In the genomic region with DNA sequence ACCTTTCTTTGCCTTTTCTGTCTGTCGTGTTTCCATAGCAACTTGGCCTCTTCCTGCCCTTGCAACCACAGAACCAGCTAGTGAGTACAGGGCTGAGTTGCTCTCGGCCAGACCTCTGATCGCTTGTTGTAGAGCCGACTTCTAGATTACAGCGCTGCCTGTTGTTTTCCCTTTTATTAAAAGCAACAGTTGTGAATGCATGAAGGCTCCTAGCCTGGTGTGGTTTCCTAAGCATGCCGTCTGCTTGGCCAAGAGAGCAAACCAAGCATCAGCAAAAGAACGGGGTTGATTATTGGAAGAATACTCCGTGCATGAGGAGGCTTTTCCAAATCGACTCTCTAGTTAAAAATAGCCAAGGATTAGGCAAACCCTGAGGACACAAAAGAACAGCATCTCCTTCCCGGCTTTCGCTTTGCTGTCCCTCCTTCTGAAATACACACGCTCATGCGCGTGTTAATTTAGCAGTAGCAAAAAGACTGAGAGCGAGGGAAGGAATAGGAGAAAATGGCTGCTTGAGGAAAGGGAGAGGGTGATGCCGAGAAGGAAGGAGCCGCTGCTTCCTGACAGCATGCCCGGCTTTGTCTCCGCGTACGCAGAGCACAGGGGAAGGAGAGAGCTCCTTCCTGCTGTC, we compare ENCODE assay signal across 8 cellular contexts.
DNase-seq lines count a peak whose midpoint lies in the region; TF ChIP-seq lines count a peak whose summit lies in the region.

No MANE protein-coding gene starts in this region.

- POLR2A ChIA-PET in CD8-positive, alpha-beta memory T cell (lab: Charles Lee) = no interaction called here

- H3K4me1 Mint-ChIP-seq in CD8-positive, alpha-beta memory T cell = peaks cover 7 to 15% (median 13%) of the 10 kb centered on the region in 3 donors
- peaks cover 14% of the 10 kb centered on the region for H3K4me1 Mint-ChIP-seq in T-helper 2 cell treated with Interferon-gamma antibody and Interleukin-4, amounts not matched to agents 5 μg/mL and 100 μg/mL, for 36 hours (ENCODE audit: low read depth)
- H3K4me1 Mint-ChIP-seq in progenitor cell of endocrine pancreas (ENCODE audit: low read depth) (peaks cover 1% of the 10 kb centered on the region), chondrocyte (ENCODE audit: low read depth) (no peaks in the 10 kb centered on the region)

- no peaks in the 10 kb centered on the region for H3K36me3 ChIP-seq in CD8-positive, alpha-beta memory T cell (ENCODE audit: insufficient read depth, low read length)

- no peak for DNase-seq in CD8-positive, alpha-beta memory T cell
- DNase-seq in T-helper 2 cell treated with Interferon-gamma antibody and Interleukin-4, amounts not matched to agents 5 μg/mL and 100 μg/mL, for 36 hours (ENCODE audit: low spot score) = peak; percentile 44
- DNase-seq in fibroblast of the aortic adventitia (ENCODE audit: low read depth) = peak; percentile 57
- no peak for DNase-seq in progenitor cell of endocrine pancreas (ENCODE audit: low spot score, unreplicated experiment)
- no peak for DNase-seq in NCI-H1417 treated with DMSO at 0.1 percent for 48 hours (lab: John Stamatoyannopoulos, UW)
- no peak for DNase-seq in NCI-H1105 treated with DMSO at 0.1 percent for 48 hours (lab: John Stamatoyannopoulos, UW)
- DNase-seq in chondrocyte (ENCODE audit: low spot score) = no peak
- DNase-seq in stimulated activated CD4-positive, alpha-beta T cell treated with anti-CD3 and anti-CD28 coated beads, Interleukin-4, amount 100 ng/mL, for 1 hour = no peak

- no peaks in the 10 kb centered on the region for H3K9me3 ChIP-seq in CD8-positive, alpha-beta memory T cell (ENCODE audit: low read length)

- H3K27me3 Mint-ChIP-seq in CD8-positive, alpha-beta memory T cell = peaks cover 6 to 54% of the 10 kb centered on the region in 2 donors
- peaks cover 48% of the 10 kb centered on the region for H3K27me3 Mint-ChIP-seq in T-helper 2 cell treated with Interferon-gamma antibody and Interleukin-4, amounts not matched to agents 5 μg/mL and 100 μg/mL, for 36 hours (ENCODE audit: low read depth)
- H3K27me3 Mint-ChIP-seq in progenitor cell of endocrine pancreas (peaks cover 35% of the 10 kb centered on the region), chondrocyte (ENCODE audit: low read depth) (no peaks in the 10 kb centered on the region)

- H3K9me3 Mint-ChIP-seq in CD8-positive, alpha-beta memory T cell = no peaks in the 10 kb centered on the region
- H3K9me3 Mint-ChIP-seq in T-helper 2 cell treated with Interferon-gamma antibody and Interleukin-4, amounts not matched to agents 5 μg/mL and 100 μg/mL, for 36 hours = no peaks in the 10 kb centered on the region
- H3K9me3 Mint-ChIP-seq in progenitor cell of endocrine pancreas (ENCODE audit: low read depth) (no peaks in the 10 kb centered on the region), chondrocyte (ENCODE audit: low read depth) (no peaks in the 10 kb centered on the region)

- no peak overlapping the region for H3K27ac ChIP-seq in CD8-positive, alpha-beta memory T cell (ENCODE audit: low read depth, low read length)

- CTCF ChIA-PET in CD8-positive, alpha-beta memory T cell (lab: Charles Lee) = no interaction called here

- H3K36me3 Mint-ChIP-seq in CD8-positive, alpha-beta memory T cell = peaks cover 0 to 5% (median 0%) of the 10 kb centered on the region in 3 donors
- no peaks in the 10 kb centered on the region for H3K36me3 Mint-ChIP-seq in T-helper 2 cell treated with Interferon-gamma antibody and Interleukin-4, amounts not matched to agents 5 μg/mL and 100 μg/mL, for 36 hours (ENCODE audit: low read depth)
- H3K36me3 Mint-ChIP-seq in progenitor cell of endocrine pancreas (ENCODE audit: insufficient read depth) = no peaks in the 10 kb centered on the region
- no peaks in the 10 kb centered on the region for H3K36me3 Mint-ChIP-seq in chondrocyte (ENCODE audit: low read depth)

- no peak overlapping the region for H3K4me3 ChIP-seq in CD8-positive, alpha-beta memory T cell (ENCODE audit: low read length)
- H3K4me3 ChIP-seq in fibroblast of the aortic adventitia (ENCODE audit: low read depth, low read length) = peak overlapping the region; percentile 58

- TF ChIP-seq CTCF in fibroblast of the aortic adventitia (IDR thresholded peaks at IDR 0.05; ENCODE audit: insufficient read depth, low read length) (no peak), progenitor cell of endocrine pancreas (IDR thresholded peaks at IDR 0.05; ENCODE audit: unreplicated experiment) (no peak), chondrocyte (IDR thresholded peaks at IDR 0.05) (no peak)

- peaks cover 9% of the 10 kb centered on the region for H3K27me3 ChIP-seq in CD8-positive, alpha-beta memory T cell (ENCODE audit: insufficient read depth, low read length, poor library complexity, severe bottlenecking)

- no peaks in the 10 kb centered on the region for H3K4me1 ChIP-seq in CD8-positive, alpha-beta memory T cell (ENCODE audit: insufficient read depth, low read length)

- peak overlapping the region in 4 of 8 donors; percentile 1 to 64 (median 22) for H3K27ac Mint-ChIP-seq in CD8-positive, alpha-beta memory T cell
- H3K27ac Mint-ChIP-seq in T-helper 2 cell treated with Interferon-gamma antibody and Interleukin-4, amounts not matched to agents 5 μg/mL and 100 μg/mL, for 36 hours = peak overlapping the region; percentile 16
- H3K27ac Mint-ChIP-seq in progenitor cell of endocrine pancreas = no peak overlapping the region
- H3K27ac Mint-ChIP-seq in chondrocyte (ENCODE audit: unreplicated experiment) = no peak overlapping the region

- peak overlapping the region; percentile 26 to 80 (median 57) for H3K4me3 Mint-ChIP-seq in CD8-positive, alpha-beta memory T cell
- H3K4me3 Mint-ChIP-seq in T-helper 2 cell treated with Interferon-gamma antibody and Interleukin-4, amounts not matched to agents 5 μg/mL and 100 μg/mL, for 36 hours = peak overlapping the region; percentile 49
- H3K4me3 Mint-ChIP-seq in progenitor cell of endocrine pancreas (ENCODE audit: low read depth) = peak overlapping the region; percentile 2
- no peak overlapping the region for H3K4me3 Mint-ChIP-seq in chondrocyte (ENCODE audit: unreplicated experiment)

Comparison
In these comparisons a context has a peak if more than half of its experiments do, and no peak if none do; other contexts are left out.
1. DNase-seq: peak in T-helper 2 cell treated with Interferon-gamma antibody and Interleukin-4, amounts not matched to agents 5 μg/mL and 100 μg/mL, for 36 hours (single experiment) and fibroblast of the aortic adventitia (single experiment); none in CD8-positive, alpha-beta memory T cell (0 of 5), progenitor cell of endocrine pancreas (single experiment), NCI-H1417 treated with DMSO at 0.1 percent for 48 hours (single experiment), NCI-H1105 treated with DMSO at 0.1 percent for 48 hours (single experiment), chondrocyte (single experiment) and stimulated activated CD4-positive, alpha-beta T cell treated with anti-CD3 and anti-CD28 coated beads, Interleukin-4, amount 100 ng/mL, for 1 hour (single experiment).